Comparison of ENCODE assay signal across 14 cellular contexts in the genomic region with DNA sequence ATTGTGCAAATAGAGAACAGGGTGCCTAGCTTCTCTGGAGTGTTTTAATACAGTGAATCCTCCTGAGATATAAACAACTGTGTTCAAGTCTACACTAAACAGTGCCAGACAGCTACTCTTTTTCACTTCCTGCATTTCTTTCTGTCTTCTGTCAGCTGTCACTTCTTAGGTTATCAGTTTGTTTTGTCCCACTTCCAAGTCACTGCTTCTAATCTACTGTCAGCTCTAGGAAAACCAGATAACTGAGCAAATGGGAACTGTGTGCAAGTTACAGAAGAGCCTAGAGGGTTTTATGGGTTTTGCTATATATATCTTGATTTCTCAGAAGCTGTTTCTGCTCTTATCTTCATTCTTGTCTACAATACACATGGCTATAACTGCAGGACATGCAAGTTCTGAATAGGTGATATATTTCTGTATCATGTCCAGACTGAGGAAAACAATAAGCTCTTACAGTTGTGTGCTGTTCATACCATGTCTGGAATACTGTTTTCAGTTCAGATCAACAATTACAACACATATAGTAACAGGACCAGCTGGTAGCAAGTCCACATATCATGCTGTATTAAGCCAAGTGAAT. TPM values are rescaled to one million over a fixed set of nuclear protein-coding genes. Genes with fewer than 3 reads are reported as not detected.
A peak's percentile ranks its signal among the peaks of the same experiment; 100 is the strongest.
DNase-seq lines count a peak whose midpoint lies in the region; ATAC-seq and TF ChIP-seq lines count a peak whose summit lies in the region.
"Had no signal": no experiment of that assay in that cellular context is flagged by ENCODE, and none has a peak within 500 bp of the region (broad histone marks: within the 10 kb centered on the region; RNA-seq: fewer than 3 reads in every experiment).

No MANE protein-coding gene starts in this region.

- peaks cover 35% of the 10 kb centered on the region for H3K4me1 ChIP-seq in A673 (ENCODE audit: insufficient read depth, low read length, poor library complexity, severe bottlenecking)
- H3K4me1 ChIP-seq in HEK293 (ENCODE audit: control insufficient read depth, insufficient read depth, low read length) = peaks cover 54% of the 10 kb centered on the region
- H3K4me1 ChIP-seq in left lung = peaks cover 32 to 68% of the 10 kb centered on the region in 2 donors
- H3K4me1 ChIP-seq in Peyer's patch = peaks cover 0 to 41% (median 3%) of the 10 kb centered on the region in 4 donors

- DNase-seq in A673 (ENCODE audit: low spot score) = no peak
- DNase-seq in amniotic epithelial cell (ENCODE audit: low read depth) = peak; percentile 87
- DNase-seq in left lung = no peak
- DNase-seq in activated T-helper 2 cell treated with anti-CD3 and anti-CD28 coated beads, Interferon-gamma antibody, Interleukin-2, Interleukin-4, amounts not matched to agents 10 μg/mL and 5 μg/mL and 100 μg/mL, durations not matched to agents 14 hours and 24 hours and 36 hours (ENCODE audit: low spot score) = no peak
- DNase-seq in Peyer's patch = no peak
- DNase-seq: Calu3; foreskin melanocyte; NCI-H345; stimulated activated CD4-positive, alpha-beta T cell treated with anti-CD3 and anti-CD28 coated beads, Interleukin-2, amount 100 ng/mL, for 24 hours; T1000 had no signal

- no peak for TF ChIP-seq POLR2A in Peyer's patch (IDR thresholded peaks at IDR 0.05)

- peaks cover 66% of the 10 kb centered on the region for H3K4me1 Mint-ChIP-seq in activated T-helper 2 cell treated with anti-CD3 and anti-CD28 coated beads, Interferon-gamma antibody, Interleukin-2, Interleukin-4, amounts not matched to agents 10 μg/mL and 5 μg/mL and 100 μg/mL, durations not matched to agents 14 hours and 24 hours and 36 hours (ENCODE audit: low read depth)

- H3K27me3 ChIP-seq in A673 (replicated peaks; ENCODE audit: insufficient read depth, low read depth, low read length, poor library complexity) = no peaks in the 10 kb centered on the region
- H3K27me3 ChIP-seq in left lung = no peaks in the 10 kb centered on the region
- no peaks in the 10 kb centered on the region for H3K27me3 ChIP-seq in Peyer's patch

- intact Hi-C loops in A673 (cut with micrococcal nuclease; ENCODE audit: unreplicated experiment) = no loop called here
- intact Hi-C loops in left lung (cut with DNase I) = no loop called here
- intact Hi-C loops in activated T-helper 2 cell treated with anti-CD3 and anti-CD28 coated beads, Interferon-gamma antibody, Interleukin-2, Interleukin-4, amounts not matched to agents 10 μg/mL and 5 μg/mL and 100 μg/mL, durations not matched to agents 14 hours and 24 hours and 36 hours (cut with micrococcal nuclease) = no loop called here

- H3K4me3 Mint-ChIP-seq in activated T-helper 2 cell treated with anti-CD3 and anti-CD28 coated beads, Interferon-gamma antibody, Interleukin-2, Interleukin-4, amounts not matched to agents 10 μg/mL and 5 μg/mL and 100 μg/mL, durations not matched to agents 14 hours and 24 hours and 36 hours (ENCODE audit: low read depth) = no peak overlapping the region

- ATAC-seq in left lung (peak; percentile 21), GM21717 (IDR thresholded peaks at IDR 0.05; ENCODE audit: unreplicated experiment) (no peak), GM19035 (IDR thresholded peaks at IDR 0.05; ENCODE audit: unreplicated experiment) (no peak)
- ATAC-seq: HCT116 had no signal

- peaks cover 33% of the 10 kb centered on the region for H3K36me3 ChIP-seq in A673 (ENCODE audit: insufficient read depth, low read length, poor library complexity, severe bottlenecking)
- peaks cover 33 to 43% of the 10 kb centered on the region in 2 experiments for H3K36me3 ChIP-seq in HEK293 (ENCODE audit: control insufficient read depth in 2 of 2, insufficient read depth in 1 of 2, low read length in 2 of 2)
- peaks cover 0 to 25% of the 10 kb centered on the region in 2 donors for H3K36me3 ChIP-seq in left lung
- H3K36me3 ChIP-seq in Peyer's patch = peaks cover 0 to 15% (median 0%) of the 10 kb centered on the region in 3 donors

- no peaks in the 10 kb centered on the region for H3K27me3 Mint-ChIP-seq in activated T-helper 2 cell treated with anti-CD3 and anti-CD28 coated beads, Interferon-gamma antibody, Interleukin-2, Interleukin-4, amounts not matched to agents 10 μg/mL and 5 μg/mL and 100 μg/mL, durations not matched to agents 14 hours and 24 hours and 36 hours (ENCODE audit: low read depth)

- peaks cover 79% of the 10 kb centered on the region for H3K36me3 Mint-ChIP-seq in activated T-helper 2 cell treated with anti-CD3 and anti-CD28 coated beads, Interferon-gamma antibody, Interleukin-2, Interleukin-4, amounts not matched to agents 10 μg/mL and 5 μg/mL and 100 μg/mL, durations not matched to agents 14 hours and 24 hours and 36 hours (ENCODE audit: low read depth)

- no peak for TF ChIP-seq CTCF in A673 (conservative IDR thresholded peaks at IDR 0.05; ENCODE audit: low read depth, low read length)
- TF ChIP-seq CTCF in HEK293 (tag by site-specific recombination; IDR thresholded peaks at IDR 0.05) = no peak
- no peak for TF ChIP-seq CTCF in left lung (IDR thresholded peaks at IDR 0.05)
- TF ChIP-seq CTCF in Peyer's patch (IDR thresholded peaks at IDR 0.05) = no peak

- H3K4me3 ChIP-seq in A673 (ENCODE audit: low read depth, low read length, poor library complexity, severe bottlenecking) (no peak overlapping the region), HEK293 (ENCODE audit: low read depth, low read length) (no peak overlapping the region), left lung (no peak overlapping the region), Peyer's patch (no peak overlapping the region)

- no TSS peak for BruUV-seq in A673 (replicated peaks; lab: Mats Ljungman, UMichigan)

- H3K9me3 ChIP-seq in A673 (ENCODE audit: low read depth, low read length, poor library complexity, severe bottlenecking) = no peaks in the 10 kb centered on the region
- no peaks in the 10 kb centered on the region for H3K9me3 ChIP-seq in HEK293 (ENCODE audit: control insufficient read depth, insufficient read depth, low read depth, low read length)
- no peaks in the 10 kb centered on the region for H3K9me3 ChIP-seq in left lung
- no peaks in the 10 kb centered on the region for H3K9me3 ChIP-seq in Peyer's patch

- H3K9me3 Mint-ChIP-seq in activated T-helper 2 cell treated with anti-CD3 and anti-CD28 coated beads, Interferon-gamma antibody, Interleukin-2, Interleukin-4, amounts not matched to agents 10 μg/mL and 5 μg/mL and 100 μg/mL, durations not matched to agents 14 hours and 24 hours and 36 hours = no peaks in the 10 kb centered on the region

- H3K27ac Mint-ChIP-seq in activated T-helper 2 cell treated with anti-CD3 and anti-CD28 coated beads, Interferon-gamma antibody, Interleukin-2, Interleukin-4, amounts not matched to agents 10 μg/mL and 5 μg/mL and 100 μg/mL, durations not matched to agents 14 hours and 24 hours and 36 hours = no peak overlapping the region

- CTCF ChIA-PET in A673 (lab: Charles Lee) (no interaction called here), HEK293 (lab: Yijun Ruan, JAX) (interaction anchor here (0.5 to 11.5 kb wide), 7 partner anchors 27 to 1241 kb away, joined by 3 to 90 read pairs (median 4); no protein-coding TSS in a partner anchor)

- H3K27ac ChIP-seq in A673 (ENCODE audit: low read depth, low read length, poor library complexity, severe bottlenecking) (peak overlapping the region; percentile 4), HEK293 (ENCODE audit: extremely low read depth, low read depth, low read length) (peak overlapping the region; percentile 50), left lung (no peak overlapping the region), Peyer's patch (peak overlapping the region in 1 of 4 donors; percentile 9)

- POLR2A ChIA-PET in A673 (lab: Charles Lee; ENCODE audit: low non-redundant PET) (no interaction called here), HEK293 (lab: Yijun Ruan, JAX) (interaction anchor here (0.6 to 1.4 kb wide), 3 partner anchors 14 to 30 kb away, joined by 3 to 5 read pairs (median 4); no protein-coding TSS in a partner anchor)

TF ChIP-seq in HEK293, 187 proteins besides CTCF, POLR2A, EP300 and RAD21:
- TF ChIP-seq OSR2 (tag by site-specific recombination; IDR thresholded peaks at IDR 0.05) (peak; percentile 91), PATZ1 (tag by site-specific recombination; IDR thresholded peaks at IDR 0.05) (no peak), TRIM28 (IDR thresholded peaks at IDR 0.05; ENCODE audit: borderline replicate concordance, low read length) (peak; percentile 89), ZXDB (tag by site-specific recombination; IDR thresholded peaks at IDR 0.05) (peak; percentile 28; the same call in 1 of the 2 replicates)
- TF ChIP-seq, protein P1, sequence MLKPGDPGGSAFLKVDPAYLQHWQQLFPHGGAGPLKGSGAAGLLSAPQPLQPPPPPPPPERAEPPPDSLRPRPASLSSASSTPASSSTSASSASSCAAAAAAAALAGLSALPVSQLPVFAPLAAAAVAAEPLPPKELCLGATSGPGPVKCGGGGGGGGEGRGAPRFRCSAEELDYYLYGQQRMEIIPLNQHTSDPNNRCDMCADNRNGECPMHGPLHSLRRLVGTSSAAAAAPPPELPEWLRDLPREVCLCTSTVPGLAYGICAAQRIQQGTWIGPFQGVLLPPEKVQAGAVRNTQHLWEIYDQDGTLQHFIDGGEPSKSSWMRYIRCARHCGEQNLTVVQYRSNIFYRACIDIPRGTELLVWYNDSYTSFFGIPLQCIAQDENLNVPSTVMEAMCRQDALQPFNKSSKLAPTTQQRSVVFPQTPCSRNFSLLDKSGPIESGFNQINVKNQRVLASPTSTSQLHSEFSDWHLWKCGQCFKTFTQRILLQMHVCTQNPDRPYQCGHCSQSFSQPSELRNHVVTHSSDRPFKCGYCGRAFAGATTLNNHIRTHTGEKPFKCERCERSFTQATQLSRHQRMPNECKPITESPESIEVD (tag by site-specific recombination; IDR thresholded peaks at IDR 0.05) = peak; percentile 81

RNA-seq across cellular contexts. Expression of gene PITPNB, which starts 5.8 kb away (rescaled TPM):
- total RNA-seq in A673 (2021) (130 and 135 TPM in 2 replicates), left lung (10 to 100 TPM; 51.1 to 59.0 TPM), Peyer's patch (10 to 100 TPM; 24.7 to 29.7 (median 28.2) TPM)
- 138 and 142 TPM in 2 replicates for total RNA-seq in activated T-helper 2 cell treated with anti-CD3 and anti-CD28 coated beads, Interferon-gamma antibody, Interleukin-2, Interleukin-4, amounts not matched to agents 10 μg/mL and 5 μg/mL and 100 μg/mL, durations not matched to agents 14 hours and 24 hours and 36 hours

Comparison
In these comparisons a context has a peak if more than half of its experiments do, and no peak if none do; other contexts are left out.
1. H3K27ac ChIP-seq: peak in A673 (single experiment) and HEK293 (single experiment); none in left lung (0 of 2).